Comparison of ENCODE assay signal across 1 cellular context in the genomic region with DNA sequence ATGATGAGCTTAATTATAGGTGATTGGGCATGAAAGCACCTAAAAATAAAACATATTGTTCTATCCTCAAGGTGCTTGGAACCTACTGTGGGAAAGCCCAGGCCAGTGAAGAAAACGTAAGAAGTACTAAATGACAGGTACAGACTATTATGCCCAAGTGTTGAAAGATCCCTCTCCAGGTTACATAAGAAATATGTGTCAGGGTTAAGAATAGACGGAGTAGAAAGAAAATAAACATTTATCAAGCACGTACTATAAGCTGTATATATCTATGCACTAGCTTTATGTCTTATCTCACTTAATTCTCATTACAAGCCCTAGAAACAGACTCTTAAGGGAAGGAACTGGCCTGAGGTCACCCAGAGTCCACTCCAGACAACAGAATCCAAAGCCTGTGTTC.
TF ChIP-seq lines count a peak whose summit lies in the region.

No MANE protein-coding gene starts in this region.

TF ChIP-seq in IMR-90, 13 proteins besides CTCF, POLR2A, EP300 and RAD21 (continued from another document):
- TF ChIP-seq, protein P1, sequence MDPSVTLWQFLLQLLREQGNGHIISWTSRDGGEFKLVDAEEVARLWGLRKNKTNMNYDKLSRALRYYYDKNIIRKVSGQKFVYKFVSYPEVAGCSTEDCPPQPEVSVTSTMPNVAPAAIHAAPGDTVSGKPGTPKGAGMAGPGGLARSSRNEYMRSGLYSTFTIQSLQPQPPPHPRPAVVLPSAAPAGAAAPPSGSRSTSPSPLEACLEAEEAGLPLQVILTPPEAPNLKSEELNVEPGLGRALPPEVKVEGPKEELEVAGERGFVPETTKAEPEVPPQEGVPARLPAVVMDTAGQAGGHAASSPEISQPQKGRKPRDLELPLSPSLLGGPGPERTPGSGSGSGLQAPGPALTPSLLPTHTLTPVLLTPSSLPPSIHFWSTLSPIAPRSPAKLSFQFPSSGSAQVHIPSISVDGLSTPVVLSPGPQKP (IDR thresholded peaks at IDR 0.05; ENCODE audit: borderline replicate concordance, low read depth, low read length), result no peak
- TF ChIP-seq MAFK (IDR thresholded peaks at IDR 0.05; ENCODE audit: low read depth, low read length) (no peak), RFX5 (IDR thresholded peaks at IDR 0.05; ENCODE audit: low read depth, low read length) (no peak), FOS (IDR thresholded peaks at IDR 0.05; ENCODE audit: low read depth, low read length) (no peak), NFE2L2 (IDR thresholded peaks at IDR 0.05; ENCODE audit: low read depth, low read length) (no peak), CHD1 (IDR thresholded peaks at IDR 0.05; ENCODE audit: low read depth, low read length) (no peak)
